8 cellular contexts compared by ENCODE assay signal in genomic region chr15:70100495-70101331, GRCh38. TPM values are rescaled to one million over a fixed set of nuclear protein-coding genes. Genes with fewer than 3 reads are reported as not detected.
A peak's percentile ranks its signal among the peaks of the same experiment; 100 is the strongest.
DNase-seq lines count a peak whose midpoint lies in the region; ATAC-seq and TF ChIP-seq lines count a peak whose summit lies in the region.

No MANE protein-coding gene starts in this region.

- DNase-seq in CD4-positive, alpha-beta T cell: peak; percentile 47 to 71 (median 57)
- peak; percentile 73 for DNase-seq in Jurkat, Clone E6-1 (ENCODE audit: low read depth, low spot score)
- DNase-seq in T-helper 17 cell (peak; percentile 56 to 62 (median 57)), amniotic epithelial cell (ENCODE audit: low read depth) (peak; percentile 91), immature natural killer cell (peak; percentile 67 to 73 (median 72))
- DNase-seq in stimulated activated CD4-positive, alpha-beta T cell treated with anti-CD3 and anti-CD28 coated beads, Interleukin-15, amount 100 ng/mL, for 24 hours: peak; percentile 78

- H3K27ac ChIP-seq in CD4-positive, alpha-beta T cell (ENCODE audit: low read depth, low read length): no peak overlapping the region

- H3K9me3 ChIP-seq in CD4-positive, alpha-beta T cell (ENCODE audit: control insufficient read depth, low read length): no peaks in the 10 kb centered on the region
- H3K9me3 ChIP-seq in T-helper 17 cell (ENCODE audit: control insufficient read depth, low read length, poor library complexity, severe bottlenecking): no peaks in the 10 kb centered on the region

- H3K9me3 Mint-ChIP-seq in CD4-positive, alpha-beta T cell: no peaks in the 10 kb centered on the region
- H3K9me3 Mint-ChIP-seq in immature natural killer cell: no peaks in the 10 kb centered on the region

- peaks cover 41% of the 10 kb centered on the region for H3K4me1 Mint-ChIP-seq in CD4-positive, alpha-beta T cell (ENCODE audit: low read depth)
- H3K4me1 Mint-ChIP-seq in T-helper 17 cell (peaks cover 20% of the 10 kb centered on the region), immature natural killer cell (peaks cover 37 to 41% of the 10 kb centered on the region in 2 donors)

- POLR2A ChIA-PET in CD4-positive, alpha-beta T cell (lab: Charles Lee): interaction anchor here (0.6 to 9.4 kb wide), 12 partner anchors 10 to 632 kb away, joined by 3 to 160 read pairs (median 4); no protein-coding TSS in a partner anchor

- no peaks in the 10 kb centered on the region for H3K27me3 ChIP-seq in CD4-positive, alpha-beta T cell (ENCODE audit: control insufficient read depth, insufficient read depth, low read length)

- ATAC-seq in CD4-positive, alpha-beta T cell (ENCODE audit: poor library complexity): peak; percentile 33
- ATAC-seq in T-helper 17 cell (peak; percentile 42), GM19395 (IDR thresholded peaks at IDR 0.05; ENCODE audit: unreplicated experiment) (no peak), HG02981 (IDR thresholded peaks at IDR 0.05; ENCODE audit: unreplicated experiment) (no peak)

- H3K4me3 Mint-ChIP-seq in CD4-positive, alpha-beta T cell: peak overlapping the region; percentile 98
- H3K4me3 Mint-ChIP-seq in T-helper 17 cell (peak overlapping the region; percentile 93), immature natural killer cell (peak overlapping the region; percentile 67 to 98 (median 93))

- H3K36me3 Mint-ChIP-seq in CD4-positive, alpha-beta T cell (ENCODE audit: low read depth): peaks cover 19% of the 10 kb centered on the region
- H3K36me3 Mint-ChIP-seq in T-helper 17 cell (ENCODE audit: low read depth) (peaks cover 3% of the 10 kb centered on the region), immature natural killer cell (peaks cover 0 to 2% (median 0%) of the 10 kb centered on the region in 3 donors)

- H3K27ac Mint-ChIP-seq in CD4-positive, alpha-beta T cell: peak overlapping the region; percentile 95
- no peak overlapping the region for H3K27ac Mint-ChIP-seq in T-helper 17 cell
- H3K27ac Mint-ChIP-seq in immature natural killer cell: peak overlapping the region in 5 of 6 donors; percentile 11 to 62 (median 30)

- CTCF ChIA-PET in CD4-positive, alpha-beta T cell (lab: Charles Lee): interaction anchor here (0.6 to 1.3 kb wide), 5 partner anchors 8 to 345 kb away, joined by 3 to 4 read pairs (median 3); no protein-coding TSS in a partner anchor

- H3K27me3 Mint-ChIP-seq in CD4-positive, alpha-beta T cell: peaks cover 9% of the 10 kb centered on the region
- peaks cover 6% of the 10 kb centered on the region for H3K27me3 Mint-ChIP-seq in T-helper 17 cell
- peaks cover 26 to 50% (median 36%) of the 10 kb centered on the region in 3 donors for H3K27me3 Mint-ChIP-seq in immature natural killer cell (ENCODE audit: low read depth in 3 of 3)

- peak overlapping the region; percentile 50 for H3K4me3 ChIP-seq in Jurkat, Clone E6-1 (ENCODE audit: low read length)

- TF ChIP-seq CTCF in CD4-positive, alpha-beta T cell (IDR thresholded peaks at IDR 0.05): peak; percentile 18

- intact Hi-C loops in CD4-positive, alpha-beta T cell (cut with DNase I, micrococcal nuclease): loop anchor here in 1 of 2 experiments (2.0 kb wide), 2 partner anchors 158 to 344 kb away; no protein-coding TSS in a partner anchor

RNA-seq across cellular contexts. Expression of gene TLE3, which starts 3.0 kb away (rescaled TPM):
- 100 to 1,000 TPM; 159 to 167 TPM for total RNA-seq in CD4-positive, alpha-beta T cell
- polyA plus RNA-seq in Jurkat, Clone E6-1 (2012; ENCODE audit: insufficient read depth, insufficient read length): 69.4 TPM
- total RNA-seq in T-helper 17 cell: 100 to 1,000 TPM; 115 to 132 TPM
- polyA plus RNA-seq in immature natural killer cell: 10 to 100 TPM in 1 of 3 donors, 1 to 10 TPM in 1, under 1 TPM in 1; 0.06 to 18.6 (median 3.9) TPM

Comparison
In these comparisons a context has a peak if more than half of its experiments do, and no peak if none do; other contexts are left out.
1. ATAC-seq: peak in CD4-positive, alpha-beta T cell (single experiment) and T-helper 17 cell (single experiment); none in GM19395 (single experiment) and HG02981 (single experiment).
2. Peak in every context shown above with its lines, with median percentiles within 50 percentile points of each other: DNase-seq and H3K4me3 Mint-ChIP-seq.